ENCODE assay signal across 8 cellular contexts in genomic region chr17:75589919-75590303, GRCh38. TPM values are rescaled to one million over a fixed set of nuclear protein-coding genes. Genes with fewer than 3 reads are reported as not detected.
A peak's percentile ranks its signal among the peaks of the same experiment; 100 is the strongest.
DNase-seq lines count a peak whose midpoint lies in the region; ATAC-seq and TF ChIP-seq lines count a peak whose summit lies in the region.

No MANE protein-coding gene starts in this region.

- no peaks in the 10 kb centered on the region for H3K9me3 Mint-ChIP-seq in MCF 10A (ENCODE audit: unreplicated experiment)

- H3K4me1 ChIP-seq in breast epithelium (peaks cover 0 to 7% of the 10 kb centered on the region in 2 donors), body of pancreas (peaks cover 25% of the 10 kb centered on the region), lung (ENCODE audit: control insufficient read depth in 2 of 2, insufficient read depth in 2 of 2, low read length in 2 of 2) (peaks cover 0 to 4% of the 10 kb centered on the region in 2 donors), uterus (peaks cover 6% of the 10 kb centered on the region in 2 donors)

- H3K4me1 Mint-ChIP-seq in MCF 10A (ENCODE audit: insufficient read depth, unreplicated experiment): no peaks in the 10 kb centered on the region

- no peak overlapping the region for H3K4me3 Mint-ChIP-seq in MCF 10A (ENCODE audit: unreplicated experiment)

- no TSS peak for BruUV-seq in MCF 10A (replicated peaks; lab: Mats Ljungman, UMichigan)

- H3K36me3 ChIP-seq in breast epithelium: no peaks in the 10 kb centered on the region
- no peaks in the 10 kb centered on the region for H3K36me3 ChIP-seq in body of pancreas (replicated peaks in 1 of 2; ENCODE audit: insufficient read depth in 1 of 2, low read depth in 2 of 2)
- no peaks in the 10 kb centered on the region for H3K36me3 ChIP-seq in lung (ENCODE audit: control insufficient read depth in 2 of 2, insufficient read depth in 2 of 2, low read length in 2 of 2)
- H3K36me3 ChIP-seq in uterus: no peaks in the 10 kb centered on the region

- CTCF ChIA-PET in MCF 10A (lab: Yijun Ruan, JAX): interaction anchor here (0.6 to 1.6 kb wide), 5 partner anchors 11 to 240 kb away, joined by 3 to 6 read pairs (median 3); partner anchors contain the start of gene SMIM5

- peak overlapping the region; percentile 81 to 96 for H3K27ac ChIP-seq in breast epithelium
- H3K27ac ChIP-seq in body of pancreas: peak overlapping the region in 3 of 4 donors; percentile 19 to 89 (median 75)
- peak overlapping the region in 1 of 2 donors; percentile 58 for H3K27ac ChIP-seq in lung (ENCODE audit: low read depth in 1 of 2, low read length in 1 of 2)
- peak overlapping the region; percentile 89 to 97 for H3K27ac ChIP-seq in uterus

- 58 to 80% methylated on average over 1 to 23 of the region's 29 CpGs for WGBS in body of pancreas, 2 donors
- 61 to 83% methylated on average over 19 to 29 of the region's 29 CpGs for WGBS in lung, 2 donors

- no peaks in the 10 kb centered on the region for H3K36me3 Mint-ChIP-seq in MCF 10A (ENCODE audit: insufficient read depth, unreplicated experiment)

- H3K27me3 Mint-ChIP-seq in MCF 10A (ENCODE audit: insufficient read depth, unreplicated experiment): no peaks in the 10 kb centered on the region

- ATAC-seq in body of pancreas (no peak), lung (ENCODE audit: insufficient read depth, low FRiP score) (no peak)

- H3K4me3 ChIP-seq in breast epithelium (peak overlapping the region; percentile 70 to 91 (median 73)), body of pancreas (no peak overlapping the region), lung (peak overlapping the region; percentile 57), uterus (peak overlapping the region; percentile 65 to 67)

- intact Hi-C loops in breast epithelium (cut with DNase I; ENCODE audit: low total_unique reads): loop anchor here (10.0 kb wide), 1 partner anchor 165 kb away; no protein-coding TSS in a partner anchor
- intact Hi-C loops in MCF 10A (cut with micrococcal nuclease): loop anchor here (2.0 kb wide), 2 partner anchors 73 to 163 kb away; partner anchors contain the start of gene TSEN54
- intact Hi-C loops in body of pancreas (cut with DNase I): loop anchor here (5.0 kb wide), 1 partner anchor 163 kb away; no protein-coding TSS in a partner anchor
- intact Hi-C loops in uterus (cut with DNase I; ENCODE audit: low total_unique reads): loop anchor here (5.0 kb wide), 1 partner anchor 163 kb away; no protein-coding TSS in a partner anchor

- TF ChIP-seq CTCF in breast epithelium (IDR thresholded peaks at IDR 0.05): no peak
- TF ChIP-seq CTCF in MCF 10A (IDR thresholded peaks at IDR 0.05; ENCODE audit: unreplicated experiment): no peak
- TF ChIP-seq CTCF in body of pancreas (IDR thresholded peaks at IDR 0.05): no peak
- TF ChIP-seq CTCF in lung (IDR thresholded peaks at IDR 0.05; ENCODE audit: control extremely low read depth, extremely low read depth): no peak
- no peak for TF ChIP-seq CTCF in uterus (IDR thresholded peaks at IDR 0.05)

- DNase-seq in breast epithelium (ENCODE audit: low spot score in 2 of 2) (no peak), MCF 10A (ENCODE audit: unreplicated experiment) (no peak), body of pancreas (peak in 3 of 4 donors; percentile 31 to 47 (median 40)), lung (ENCODE audit: low spot score) (no peak), uterus (peak; percentile 43 to 45), LoVo (ENCODE audit: low spot score) (no peak)
- no peak for DNase-seq in stimulated activated CD4-positive, alpha-beta T cell treated with anti-CD3 and anti-CD28 coated beads, Interleukin-2, amount 100 ng/mL, for 48 hours
- DNase-seq in stimulated activated CD4-positive, alpha-beta T cell treated with anti-CD3 and anti-CD28 coated beads, Interleukin-15, amount 100 ng/mL, for 24 hours: no peak

- TF ChIP-seq POLR2A in breast epithelium (IDR thresholded peaks at IDR 0.05) (no peak), body of pancreas (IDR thresholded peaks at IDR 0.05) (no peak), uterus (IDR thresholded peaks at IDR 0.05) (no peak)

- H3K27me3 ChIP-seq in breast epithelium (no peaks in the 10 kb centered on the region), body of pancreas (no peaks in the 10 kb centered on the region), lung (ENCODE audit: control insufficient read depth, insufficient read depth) (no peaks in the 10 kb centered on the region), uterus (no peaks in the 10 kb centered on the region)

- H3K27ac Mint-ChIP-seq in MCF 10A (ENCODE audit: low read depth, unreplicated experiment): no peak overlapping the region

- H3K9me3 ChIP-seq in breast epithelium (no peaks in the 10 kb centered on the region), body of pancreas (no peaks in the 10 kb centered on the region), lung (ENCODE audit: control insufficient read depth in 2 of 2, insufficient read depth in 1 of 2, low read length in 1 of 2) (no peaks in the 10 kb centered on the region), uterus (no peaks in the 10 kb centered on the region)

- POLR2A ChIA-PET in MCF 10A (lab: Yijun Ruan, JAX): interaction anchor here (1.3 to 1.5 kb wide), 3 partner anchors 15 to 58 kb away, joined by 3 to 4 read pairs (median 3); no protein-coding TSS in a partner anchor

RNA-seq across cellular contexts. Expression of gene MYO15B, which starts 2.3 kb away (rescaled TPM):
- 100 to 1,000 TPM in 1 of 3 donors, 10 to 100 TPM in 2; 65.3 to 121 (median 86.6) TPM for total RNA-seq in breast epithelium
- 10.9 and 16.9 TPM in 2 replicates for total RNA-seq in MCF 10A (2022)
- 100 to 1,000 TPM in 1 of 2 donors, 10 to 100 TPM in 1; 61.2 to 183 TPM for total RNA-seq in body of pancreas
- 100 to 1,000 TPM; 194 to 197 TPM for total RNA-seq in lung
- 100 to 1,000 TPM in 1 of 2 donors, 10 to 100 TPM in 1; 84.5 to 141 TPM for polyA plus RNA-seq in lung
- 100 to 1,000 TPM; 119 to 610 (median 170) TPM for total RNA-seq in uterus

RNA-seq across cellular contexts. Expression of gene SMIM5, which starts 43.3 kb away (rescaled TPM):
- 1 to 10 TPM in 1 of 3 donors, under 1 TPM in 2; 0.29 to 2.6 (median 0.48) TPM for total RNA-seq in breast epithelium
- 0.09 TPM in 1 of 2 replicates, not detected in the other for total RNA-seq in MCF 10A (2022)
- total RNA-seq in body of pancreas: 1 to 10 TPM; 3.3 to 5.2 TPM
- 1 to 10 TPM; 5.5 to 7.5 TPM for total RNA-seq in lung
- 1 to 10 TPM; 2.2 to 2.3 TPM for polyA plus RNA-seq in lung
- total RNA-seq in uterus: 1 to 10 TPM in 1 of 4 donors, under 1 TPM in 1, not detected in 2; 0.85 to 2.2 TPM

Comparison
In these comparisons a context has a peak if more than half of its experiments do, and no peak if none do; other contexts are left out.
1. DNase-seq: peak in body of pancreas (3 of 4) and uterus (2 of 2); none in breast epithelium (0 of 2), MCF 10A (single experiment), lung (single experiment), stimulated activated CD4-positive, alpha-beta T cell treated with anti-CD3 and anti-CD28 coated beads, Interleukin-2, amount 100 ng/mL, for 48 hours (0 of 2), stimulated activated CD4-positive, alpha-beta T cell treated with anti-CD3 and anti-CD28 coated beads, Interleukin-15, amount 100 ng/mL, for 24 hours (single experiment) and LoVo (single experiment).
2. H3K4me3 ChIP-seq: peak in breast epithelium (3 of 3), lung (single experiment) and uterus (2 of 2); none in body of pancreas (0 of 2).